In genomic region chr19:41408846-41409245, GRCh38 we compare ENCODE assay signal across 7 cellular contexts. TPM values are rescaled to one million over a fixed set of nuclear protein-coding genes. Genes with fewer than 3 reads are reported as not detected.
A peak's percentile ranks its signal among the peaks of the same experiment; 100 is the strongest.
DNase-seq lines count a peak whose midpoint lies in the region; ATAC-seq and TF ChIP-seq lines count a peak whose summit lies in the region.
"Not testable (repeated sequence)": the region's sequence is repeated elsewhere in the genome, so short reads cannot be mapped to it uniquely, and the experiment has no call there.

No MANE protein-coding gene starts in this region.

- peaks cover 0 to 17% of the 10 kb centered on the region in 2 donors for H3K36me3 ChIP-seq in lung (ENCODE audit: control insufficient read depth in 2 of 2, insufficient read depth in 2 of 2, low read length in 2 of 2)
- not testable (repeated sequence) for H3K36me3 ChIP-seq in parathyroid adenoma (ENCODE audit: control insufficient read depth, insufficient read depth, low read length)

- not testable (repeated sequence) for H3K9me3 ChIP-seq in T-helper 17 cell (ENCODE audit: control insufficient read depth, low read length, poor library complexity, severe bottlenecking); right cardiac atrium (ENCODE audit: control insufficient read depth, low read length); lung (ENCODE audit: control insufficient read depth in 2 of 2, insufficient read depth in 1 of 2, low read length in 1 of 2); parathyroid adenoma (ENCODE audit: control insufficient read depth, low read length)

- 95% methylated on average over 5 of the region's 5 CpGs for WGBS in right cardiac atrium
- 71 to 72% methylated on average over 5 of the region's 5 CpGs for WGBS in lung, 2 donors

- peak overlapping the region; percentile 19 for H3K4me3 Mint-ChIP-seq in T-helper 17 cell
- H3K4me3 Mint-ChIP-seq in dendritic cell treated with granulocyte-macrophage colony-stimulating factor and Interleukin-4, amounts not matched to agents 40 ng/mL and 50 ng/mL, for 4 days; stimulated activated effector memory CD8-positive, alpha-beta T cell treated with anti-CD3 and anti-CD28 coated beads, Interleukin-12 subunit alpha, Interleukin-12 subunit beta, amount 100 ng/mL, for 72 hours: not testable (repeated sequence)

- H3K4me1 Mint-ChIP-seq in T-helper 17 cell = peaks cover 14% of the 10 kb centered on the region
- peaks cover 73% of the 10 kb centered on the region for H3K4me1 Mint-ChIP-seq in dendritic cell treated with granulocyte-macrophage colony-stimulating factor and Interleukin-4, amounts not matched to agents 40 ng/mL and 50 ng/mL, for 4 days (ENCODE audit: low read depth)
- H3K4me1 Mint-ChIP-seq in stimulated activated effector memory CD8-positive, alpha-beta T cell treated with anti-CD3 and anti-CD28 coated beads, Interleukin-12 subunit alpha, Interleukin-12 subunit beta, amount 100 ng/mL, for 72 hours = peaks cover 15% of the 10 kb centered on the region

- not testable (repeated sequence) for H3K9me3 Mint-ChIP-seq in dendritic cell treated with granulocyte-macrophage colony-stimulating factor and Interleukin-4, amounts not matched to agents 40 ng/mL and 50 ng/mL, for 4 days; stimulated activated effector memory CD8-positive, alpha-beta T cell treated with anti-CD3 and anti-CD28 coated beads, Interleukin-12 subunit alpha, Interleukin-12 subunit beta, amount 100 ng/mL, for 72 hours

- peaks cover 26% of the 10 kb centered on the region for H3K4me1 ChIP-seq in right cardiac atrium (ENCODE audit: control insufficient read depth, insufficient read depth, low read length)
- H3K4me1 ChIP-seq in lung (ENCODE audit: control insufficient read depth in 2 of 2, insufficient read depth in 2 of 2, low read length in 2 of 2) = peaks cover 10 to 20% of the 10 kb centered on the region in 2 donors
- H3K4me1 ChIP-seq in parathyroid adenoma = peaks cover 23% of the 10 kb centered on the region

- peak; percentile 63 for DNase-seq in DMS53 (lab: John Stamatoyannopoulos, UW)
- DNase-seq in T-helper 17 cell; right cardiac atrium; lung (ENCODE audit: low spot score); stimulated activated effector memory CD8-positive, alpha-beta T cell treated with anti-CD3 and anti-CD28 coated beads, Interleukin-12 subunit alpha, Interleukin-12 subunit beta, amount 100 ng/mL, for 72 hours (ENCODE audit: low spot score in 2 of 2): not testable (repeated sequence)

- not testable (repeated sequence) for TF ChIP-seq CTCF in lung (IDR thresholded peaks at IDR 0.05; ENCODE audit: control extremely low read depth, extremely low read depth); parathyroid adenoma (IDR thresholded peaks at IDR 0.05)

- not testable (repeated sequence) for H2AFZ ChIP-seq in parathyroid adenoma

- intact Hi-C loops in dendritic cell treated with granulocyte-macrophage colony-stimulating factor and Interleukin-4, amounts not matched to agents 40 ng/mL and 50 ng/mL, for 4 days (cut with micrococcal nuclease); right cardiac atrium (cut with DNase I): not testable (repeated sequence)

- H3K4me3 ChIP-seq in right cardiac atrium (ENCODE audit: low read length); lung; parathyroid adenoma (ENCODE audit: low read depth, low read length): not testable (repeated sequence)

- ATAC-seq in T-helper 17 cell; right cardiac atrium; lung (ENCODE audit: insufficient read depth, low FRiP score); stimulated activated effector memory CD8-positive, alpha-beta T cell treated with anti-CD3 and anti-CD28 coated beads, Interleukin-12 subunit alpha, Interleukin-12 subunit beta, amount 100 ng/mL, for 72 hours: not testable (repeated sequence)

- H3K79me2 ChIP-seq in parathyroid adenoma = peaks cover 10% of the 10 kb centered on the region

- peak overlapping the region; percentile 0 for H3K4me2 ChIP-seq in parathyroid adenoma (ENCODE audit: low read length)

- H3K27ac ChIP-seq in right cardiac atrium (ENCODE audit: low read length) = peak overlapping the region; percentile 28
- H3K27ac ChIP-seq in lung (ENCODE audit: low read depth in 1 of 2, low read length in 1 of 2) = peak overlapping the region; percentile 38 to 88
- not testable (repeated sequence) for H3K27ac ChIP-seq in parathyroid adenoma

- H3K27ac Mint-ChIP-seq in T-helper 17 cell = peak overlapping the region; percentile 53
- peak overlapping the region; percentile 89 for H3K27ac Mint-ChIP-seq in dendritic cell treated with granulocyte-macrophage colony-stimulating factor and Interleukin-4, amounts not matched to agents 40 ng/mL and 50 ng/mL, for 4 days
- H3K27ac Mint-ChIP-seq in stimulated activated effector memory CD8-positive, alpha-beta T cell treated with anti-CD3 and anti-CD28 coated beads, Interleukin-12 subunit alpha, Interleukin-12 subunit beta, amount 100 ng/mL, for 72 hours = peak overlapping the region; percentile 53

- H3K9ac ChIP-seq in parathyroid adenoma = not testable (repeated sequence)

- not testable (repeated sequence) for H3K27me3 ChIP-seq in right cardiac atrium (ENCODE audit: control insufficient read depth, insufficient read depth); lung (ENCODE audit: control insufficient read depth, insufficient read depth); parathyroid adenoma (ENCODE audit: control insufficient read depth, insufficient read depth, low read length)

- H3K36me3 Mint-ChIP-seq in T-helper 17 cell (ENCODE audit: low read depth) = not testable (repeated sequence)
- H3K36me3 Mint-ChIP-seq in dendritic cell treated with granulocyte-macrophage colony-stimulating factor and Interleukin-4, amounts not matched to agents 40 ng/mL and 50 ng/mL, for 4 days (ENCODE audit: low read depth) = peaks cover 43% of the 10 kb centered on the region
- peaks cover 23% of the 10 kb centered on the region for H3K36me3 Mint-ChIP-seq in stimulated activated effector memory CD8-positive, alpha-beta T cell treated with anti-CD3 and anti-CD28 coated beads, Interleukin-12 subunit alpha, Interleukin-12 subunit beta, amount 100 ng/mL, for 72 hours

- not testable (repeated sequence) for H3K27me3 Mint-ChIP-seq in T-helper 17 cell; dendritic cell treated with granulocyte-macrophage colony-stimulating factor and Interleukin-4, amounts not matched to agents 40 ng/mL and 50 ng/mL, for 4 days

RNA-seq across cellular contexts. Expression of gene BCKDHA, which starts 11.2 kb away (rescaled TPM):
- total RNA-seq in T-helper 17 cell (10 to 100 TPM; 13.2 to 14.7 TPM), right cardiac atrium (10 to 100 TPM; 21.0 to 36.1 (median 33.0) TPM), lung (10 to 100 TPM; 38.9 to 39.2 TPM)
- polyA plus RNA-seq in right cardiac atrium (50.4 TPM), lung (10 to 100 TPM; 19.7 to 54.5 TPM)

RNA-seq across cellular contexts. Expression of gene EXOSC5, which starts 11.7 kb away (rescaled TPM):
- 10 to 100 TPM; 12.0 to 13.0 TPM for total RNA-seq in T-helper 17 cell
- total RNA-seq in right cardiac atrium = 10 to 100 TPM in 2 of 4 donors, 1 to 10 TPM in 2; 8.6 to 12.6 (median 10.8) TPM
- 12.2 TPM for polyA plus RNA-seq in right cardiac atrium
- 10 to 100 TPM in 1 of 2 donors, 1 to 10 TPM in 1; 6.3 to 21.6 TPM for total RNA-seq in lung
- 10 to 100 TPM; 32.6 to 34.4 TPM for polyA plus RNA-seq in lung

RNA-seq across cellular contexts. Expression of gene B3GNT8, which starts 18.3 kb away (rescaled TPM):
- total RNA-seq in T-helper 17 cell (1 to 10 TPM; 3.4 to 4.8 TPM), right cardiac atrium (1 to 10 TPM; 2.0 to 3.6 (median 3.1) TPM), lung (10 to 100 TPM in 1 of 2 donors, 1 to 10 TPM in 1; 6.2 to 30.5 TPM)
- polyA plus RNA-seq in right cardiac atrium (3.4 TPM), lung (10 to 100 TPM; 35.1 to 39.0 TPM)

RNA-seq across cellular contexts. Expression of gene DMAC2, which starts 30.9 kb away (rescaled TPM):
- total RNA-seq in T-helper 17 cell (10 to 100 TPM; 24.1 to 27.9 TPM), right cardiac atrium (10 to 100 TPM; 52.6 to 86.8 (median 77.5) TPM), lung (10 to 100 TPM; 25.5 to 51.4 TPM)
- polyA plus RNA-seq in right cardiac atrium (84.9 TPM), lung (10 to 100 TPM; 46.2 to 51.7 TPM)

RNA-seq across cellular contexts. Expression of gene TMEM91, which starts 32.5 kb away (rescaled TPM):
- total RNA-seq in T-helper 17 cell (10 to 100 TPM in 1 of 2 donors, 1 to 10 TPM in 1; 6.9 to 35.0 TPM), right cardiac atrium (1 to 10 TPM; 4.6 to 6.7 (median 5.8) TPM), lung (10 to 100 TPM; 13.6 to 16.0 TPM)
- polyA plus RNA-seq in right cardiac atrium (8.5 TPM), lung (10 to 100 TPM; 18.0 to 39.8 TPM)
